ENCODE assay signal across 1 cellular context in the genomic region with DNA sequence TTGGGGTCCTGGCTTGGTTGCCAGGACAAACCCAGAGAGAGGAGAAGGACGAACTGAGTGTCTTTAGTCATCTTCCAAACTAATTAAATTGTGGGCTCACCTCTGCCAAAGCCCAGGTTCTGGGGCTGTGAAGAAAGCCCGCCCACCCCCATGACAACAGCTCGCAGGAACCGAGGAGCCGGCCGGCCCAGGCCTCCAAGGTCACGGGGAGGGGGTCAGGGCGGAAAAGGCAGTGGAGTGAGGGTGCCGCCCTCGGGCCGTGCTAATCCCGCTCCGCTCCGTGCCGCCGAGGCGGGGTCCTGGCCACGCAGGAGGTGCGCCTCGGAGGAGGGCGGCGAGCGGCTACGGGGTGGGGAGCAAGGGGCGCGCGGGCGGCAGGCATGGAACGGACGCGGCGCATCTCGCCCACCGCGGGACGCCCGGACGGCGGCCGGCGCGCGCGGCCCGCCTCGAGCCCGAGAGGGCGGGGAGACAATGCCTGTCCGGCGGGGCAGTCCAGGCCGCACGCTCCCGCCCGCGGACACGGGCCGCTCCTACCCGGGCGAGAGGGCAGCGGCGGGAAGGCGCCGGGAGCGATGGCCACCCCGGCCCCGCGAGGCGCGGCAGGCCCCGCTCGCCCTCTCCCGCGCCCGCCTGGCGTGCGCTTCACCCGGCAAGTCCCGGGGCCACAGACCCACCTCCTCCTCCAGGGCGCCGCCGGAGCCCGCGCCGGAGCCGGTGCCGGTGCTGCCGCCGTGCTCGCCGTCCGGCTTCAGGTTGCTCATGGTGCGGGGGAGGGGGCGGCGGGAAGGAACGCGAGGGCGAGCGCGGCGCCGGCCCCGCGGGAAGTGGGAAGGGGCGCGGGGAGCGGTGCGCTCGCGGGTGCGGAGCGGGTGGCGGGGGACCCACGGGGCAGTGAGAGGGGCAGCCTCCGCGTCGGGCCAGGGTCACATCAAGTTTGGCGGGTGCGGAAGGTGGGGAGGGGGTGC.
TF ChIP-seq lines count a peak whose summit lies in the region.

No MANE protein-coding gene starts in this region.

TF ChIP-seq in HepG2, 621 proteins besides CTCF, POLR2A, EP300 and RAD21:
- TF ChIP-seq MAZ (IDR thresholded peaks at IDR 0.05; ENCODE audit: borderline replicate concordance, low read depth, low read length) (no peak), MAZ (CRISPR knock-in tag; IDR thresholded peaks at IDR 0.05; ENCODE audit: low read depth) (0 out of 2 replicates have a peak, but pooled peaks have one; percentile 25), EZH2 (conservative IDR thresholded peaks at IDR 0.05; ENCODE audit: low read depth, low read length) (0 out of 2 replicates have a peak, but pooled peaks have one; percentile 37), NKX3-1 (CRISPR knock-in tag; IDR thresholded peaks at IDR 0.05) (no peak), HNRNPLL (IDR thresholded peaks at IDR 0.05; ENCODE audit: low read depth, low read length, poor library complexity, severe bottlenecking) (no peak), ZFY (CRISPR knock-in tag; IDR thresholded peaks at IDR 0.05) (0 out of 2 replicates have a peak, but pooled peaks have one; percentile 35), ZNF777 (CRISPR knock-in tag; IDR thresholded peaks at IDR 0.05) (peak; percentile 82), ZFX (CRISPR knock-in tag; IDR thresholded peaks at IDR 0.05; ENCODE audit: low read depth) (peak; percentile 25; the same call in 1 of the 2 replicates), HNRNPK (IDR thresholded peaks at IDR 0.05; ENCODE audit: low read depth, low read length, poor library complexity, severe bottlenecking) (peak; percentile 4), RBM39 (IDR thresholded peaks at IDR 0.05; ENCODE audit: low read depth, low read length, poor library complexity, severe bottlenecking) (no peak), ZNF746 (CRISPR knock-in tag; IDR thresholded peaks at IDR 0.05) (peak; percentile 31; the same call in 1 of the 2 replicates)
- TF ChIP-seq, protein P1, sequence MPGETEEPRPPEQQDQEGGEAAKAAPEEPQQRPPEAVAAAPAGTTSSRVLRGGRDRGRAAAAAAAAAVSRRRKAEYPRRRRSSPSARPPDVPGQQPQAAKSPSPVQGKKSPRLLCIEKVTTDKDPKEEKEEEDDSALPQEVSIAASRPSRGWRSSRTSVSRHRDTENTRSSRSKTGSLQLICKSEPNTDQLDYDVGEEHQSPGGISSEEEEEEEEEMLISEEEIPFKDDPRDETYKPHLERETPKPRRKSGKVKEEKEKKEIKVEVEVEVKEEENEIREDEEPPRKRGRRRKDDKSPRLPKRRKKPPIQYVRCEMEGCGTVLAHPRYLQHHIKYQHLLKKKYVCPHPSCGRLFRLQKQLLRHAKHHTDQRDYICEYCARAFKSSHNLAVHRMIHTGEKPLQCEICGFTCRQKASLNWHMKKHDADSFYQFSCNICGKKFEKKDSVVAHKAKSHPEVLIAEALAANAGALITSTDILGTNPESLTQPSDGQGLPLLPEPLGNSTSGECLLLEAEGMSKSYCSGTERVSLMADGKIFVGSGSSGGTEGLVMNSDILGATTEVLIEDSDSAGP (CRISPR knock-in tag; IDR thresholded peaks at IDR 0.05; ENCODE audit: borderline replicate concordance): 0 out of 2 replicates have a peak, but pooled peaks have one; percentile 25
- TF ChIP-seq, protein P2, sequence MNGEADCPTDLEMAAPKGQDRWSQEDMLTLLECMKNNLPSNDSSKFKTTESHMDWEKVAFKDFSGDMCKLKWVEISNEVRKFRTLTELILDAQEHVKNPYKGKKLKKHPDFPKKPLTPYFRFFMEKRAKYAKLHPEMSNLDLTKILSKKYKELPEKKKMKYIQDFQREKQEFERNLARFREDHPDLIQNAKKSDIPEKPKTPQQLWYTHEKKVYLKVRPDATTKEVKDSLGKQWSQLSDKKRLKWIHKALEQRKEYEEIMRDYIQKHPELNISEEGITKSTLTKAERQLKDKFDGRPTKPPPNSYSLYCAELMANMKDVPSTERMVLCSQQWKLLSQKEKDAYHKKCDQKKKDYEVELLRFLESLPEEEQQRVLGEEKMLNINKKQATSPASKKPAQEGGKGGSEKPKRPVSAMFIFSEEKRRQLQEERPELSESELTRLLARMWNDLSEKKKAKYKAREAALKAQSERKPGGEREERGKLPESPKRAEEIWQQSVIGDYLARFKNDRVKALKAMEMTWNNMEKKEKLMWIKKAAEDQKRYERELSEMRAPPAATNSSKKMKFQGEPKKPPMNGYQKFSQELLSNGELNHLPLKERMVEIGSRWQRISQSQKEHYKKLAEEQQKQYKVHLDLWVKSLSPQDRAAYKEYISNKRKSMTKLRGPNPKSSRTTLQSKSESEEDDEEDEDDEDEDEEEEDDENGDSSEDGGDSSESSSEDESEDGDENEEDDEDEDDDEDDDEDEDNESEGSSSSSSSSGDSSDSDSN (CRISPR knock-in tag; IDR thresholded peaks at IDR 0.05): peak; percentile 40; the same call in 1 of the 2 replicates
- TF ChIP-seq, protein P3, sequence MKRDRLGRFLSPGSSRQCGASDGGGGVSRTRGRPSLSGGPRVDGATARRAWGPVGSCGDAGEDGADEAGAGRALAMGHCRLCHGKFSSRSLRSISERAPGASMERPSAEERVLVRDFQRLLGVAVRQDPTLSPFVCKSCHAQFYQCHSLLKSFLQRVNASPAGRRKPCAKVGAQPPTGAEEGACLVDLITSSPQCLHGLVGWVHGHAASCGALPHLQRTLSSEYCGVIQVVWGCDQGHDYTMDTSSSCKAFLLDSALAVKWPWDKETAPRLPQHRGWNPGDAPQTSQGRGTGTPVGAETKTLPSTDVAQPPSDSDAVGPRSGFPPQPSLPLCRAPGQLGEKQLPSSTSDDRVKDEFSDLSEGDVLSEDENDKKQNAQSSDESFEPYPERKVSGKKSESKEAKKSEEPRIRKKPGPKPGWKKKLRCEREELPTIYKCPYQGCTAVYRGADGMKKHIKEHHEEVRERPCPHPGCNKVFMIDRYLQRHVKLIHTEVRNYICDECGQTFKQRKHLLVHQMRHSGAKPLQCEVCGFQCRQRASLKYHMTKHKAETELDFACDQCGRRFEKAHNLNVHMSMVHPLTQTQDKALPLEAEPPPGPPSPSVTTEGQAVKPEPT (CRISPR knock-in tag; IDR thresholded peaks at IDR 0.05; ENCODE audit: low read depth): no peak
- TF ChIP-seq, protein P4, sequence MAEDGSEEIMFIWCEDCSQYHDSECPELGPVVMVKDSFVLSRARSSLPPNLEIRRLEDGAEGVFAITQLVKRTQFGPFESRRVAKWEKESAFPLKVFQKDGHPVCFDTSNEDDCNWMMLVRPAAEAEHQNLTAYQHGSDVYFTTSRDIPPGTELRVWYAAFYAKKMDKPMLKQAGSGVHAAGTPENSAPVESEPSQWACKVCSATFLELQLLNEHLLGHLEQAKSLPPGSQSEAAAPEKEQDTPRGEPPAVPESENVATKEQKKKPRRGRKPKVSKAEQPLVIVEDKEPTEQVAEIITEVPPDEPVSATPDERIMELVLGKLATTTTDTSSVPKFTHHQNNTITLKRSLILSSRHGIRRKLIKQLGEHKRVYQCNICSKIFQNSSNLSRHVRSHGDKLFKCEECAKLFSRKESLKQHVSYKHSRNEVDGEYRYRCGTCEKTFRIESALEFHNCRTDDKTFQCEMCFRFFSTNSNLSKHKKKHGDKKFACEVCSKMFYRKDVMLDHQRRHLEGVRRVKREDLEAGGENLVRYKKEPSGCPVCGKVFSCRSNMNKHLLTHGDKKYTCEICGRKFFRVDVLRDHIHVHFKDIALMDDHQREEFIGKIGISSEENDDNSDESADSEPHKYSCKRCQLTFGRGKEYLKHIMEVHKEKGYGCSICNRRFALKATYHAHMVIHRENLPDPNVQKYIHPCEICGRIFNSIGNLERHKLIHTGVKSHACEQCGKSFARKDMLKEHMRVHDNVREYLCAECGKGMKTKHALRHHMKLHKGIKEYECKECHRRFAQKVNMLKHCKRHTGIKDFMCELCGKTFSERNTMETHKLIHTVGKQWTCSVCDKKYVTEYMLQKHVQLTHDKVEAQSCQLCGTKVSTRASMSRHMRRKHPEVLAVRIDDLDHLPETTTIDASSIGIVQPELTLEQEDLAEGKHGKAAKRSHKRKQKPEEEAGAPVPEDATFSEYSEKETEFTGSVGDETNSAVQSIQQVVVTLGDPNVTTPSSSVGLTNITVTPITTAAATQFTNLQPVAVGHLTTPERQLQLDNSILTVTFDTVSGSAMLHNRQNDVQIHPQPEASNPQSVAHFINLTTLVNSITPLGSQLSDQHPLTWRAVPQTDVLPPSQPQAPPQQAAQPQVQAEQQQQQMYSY (CRISPR knock-in tag; IDR thresholded peaks at IDR 0.05): no peak
